ENCODE assay signal across 8 cellular contexts in genomic region chr17:82273327-82274133, GRCh38.
A peak's percentile ranks its signal among the peaks of the same experiment; 100 is the strongest.
DNase-seq lines count a peak whose midpoint lies in the region; ATAC-seq lines count a peak whose summit lies in the region.

TSS of gene CSNK1D (minus strand) at chr17:82273700. CDS start at chr17:82273381, 319 bp downstream.

- H3K27me3 ChIP-seq in ACC112 (ENCODE audit: insufficient read depth, low read length), result no peaks in the 10 kb centered on the region

- peak within 1 kb of the TSS; percentile 76 for H2AFZ ChIP-seq in ACC112 (ENCODE audit: low read length, unreplicated experiment)

- H3K79me2 ChIP-seq in ACC112 (ENCODE audit: control insufficient read depth, insufficient read depth, low read length, unreplicated experiment), result peaks cover 57% of the 10 kb centered on the region

- H3K4me3 ChIP-seq in ACC112 (ENCODE audit: low read depth, low read length), result peak within 1 kb of the TSS; percentile 99

- peaks cover 42% of the 10 kb centered on the region for H3K4me1 ChIP-seq in ACC112 (ENCODE audit: control insufficient read depth, insufficient read depth, low read length, unreplicated experiment)

- DNase-seq in NCI-H345 (lab: John Stamatoyannopoulos, UW), result peak; percentile 89
- peak; percentile 83 for DNase-seq in activated CD4-positive, CD25-positive, alpha-beta regulatory T cell treated with anti-CD3 and anti-CD28 coated beads, Interleukin-2, amount 50 U/mL, for 16 hours (ENCODE audit: low read depth, low spot score)
- DNase-seq in caudate nucleus (lab: John Stamatoyannopoulos, UW), result peak in 59 of 61 donors; percentile 39 to 93 (median 83)
- DNase-seq in iris pigment epithelial cell (ENCODE audit: low read depth), result peak; percentile 80
- DNase-seq in stimulated activated CD4-positive, alpha-beta T cell treated with anti-CD3 and anti-CD28 coated beads, Interleukin-12 subunit alpha, Interleukin-12 subunit beta, amount 100 ng/mL, for 24 hours (ENCODE audit: low read depth in 2 of 2), result peak; percentile 85 to 90

- peak; percentile 71 for ATAC-seq in GM18907 (IDR thresholded peaks at IDR 0.05; ENCODE audit: unreplicated experiment)
- peak; percentile 51 for ATAC-seq in HG03139 (IDR thresholded peaks at IDR 0.05; ENCODE audit: unreplicated experiment)

- peaks cover 14% of the 10 kb centered on the region for H3K36me3 ChIP-seq in ACC112 (ENCODE audit: insufficient read depth, low read length)

- H3K27ac ChIP-seq in ACC112 (ENCODE audit: low read depth, low read length) (peak within 1 kb of the TSS; percentile 97), caudate nucleus (ENCODE audit: low read depth, low read length) (peak within 1 kb of the TSS; percentile 91)

Comparison
In these comparisons a context has a peak if more than half of its experiments do, and no peak if none do; other contexts are left out.
1. Peak in every context shown above with its lines: DNase-seq, ATAC-seq, H3K4me3 ChIP-seq and H3K27ac ChIP-seq.